Comparison of ENCODE assay signal across 1 cellular context in genomic region chr1:93964777-93965200, GRCh38.
TF ChIP-seq lines count a peak whose summit lies in the region.

No MANE protein-coding gene starts in this region.

TF ChIP-seq in GM23338, 12 proteins besides CTCF, POLR2A, EP300 and RAD21 (continued from another document):
- TF ChIP-seq REST (IDR thresholded peaks at IDR 0.05; ENCODE audit: unreplicated experiment) (no peak), EZH2phosphoT487 (IDR thresholded peaks at IDR 0.05; ENCODE audit: unreplicated experiment) (no peak), CREB1 (CRISPR knock-in tag; IDR thresholded peaks at IDR 0.05; ENCODE audit: low read depth) (no peak), ETS1 (IDR thresholded peaks at IDR 0.05) (no peak), ZNF462 (CRISPR knock-in tag; IDR thresholded peaks at IDR 0.05) (no peak), EZH2 (IDR thresholded peaks at IDR 0.05; ENCODE audit: low read depth, unreplicated experiment) (no peak), JUNB (IDR thresholded peaks at IDR 0.05; ENCODE audit: unreplicated experiment) (no peak), ZNF114 (CRISPR knock-in tag; IDR thresholded peaks at IDR 0.05) (no peak), POLR2AphosphoS5 (IDR thresholded peaks at IDR 0.05; ENCODE audit: low read depth) (no peak)
